Comparison of ENCODE assay signal across 29 cellular contexts in the genomic region with DNA sequence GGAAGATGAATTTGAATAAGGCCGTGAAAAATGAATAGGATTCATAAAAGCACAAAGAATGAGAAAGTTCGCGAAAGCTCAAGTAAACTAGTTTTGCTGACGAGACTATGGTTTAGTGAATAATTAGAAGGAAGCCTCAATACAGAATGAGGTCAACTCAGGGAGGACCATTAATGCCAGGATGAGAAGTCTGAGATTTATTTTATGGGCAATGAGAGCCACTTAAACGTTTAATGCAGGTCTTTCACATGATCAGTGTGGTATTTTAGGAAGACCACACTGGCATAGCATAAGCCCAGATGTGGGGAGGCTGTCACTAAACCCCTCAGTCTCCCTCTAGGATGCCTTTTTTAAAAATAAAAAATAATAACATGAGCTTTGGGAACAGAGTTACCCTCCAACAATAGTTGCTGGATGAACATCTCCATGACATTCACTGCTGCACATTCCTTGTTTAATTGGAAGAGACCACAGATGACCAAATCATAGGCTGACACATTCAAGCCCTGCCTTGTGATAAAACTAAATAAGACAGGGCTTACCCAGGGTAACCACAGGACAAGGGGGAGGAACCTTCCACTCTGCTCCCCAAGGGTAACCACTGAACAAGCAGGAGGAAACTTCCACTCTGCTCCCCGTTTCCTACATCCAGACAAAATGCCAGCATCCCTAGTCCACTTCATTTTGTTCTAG. TPM values are rescaled to one million over a fixed set of nuclear protein-coding genes. Genes with fewer than 3 reads are reported as not detected.
A peak's percentile ranks its signal among the peaks of the same experiment; 100 is the strongest.
DNase-seq lines count a peak whose midpoint lies in the region; TF ChIP-seq lines count a peak whose summit lies in the region.
"Had no signal": no experiment of that assay in that cellular context is flagged by ENCODE, and none has a peak within 500 bp of the region (broad histone marks: within the 10 kb centered on the region; RNA-seq: fewer than 3 reads in every experiment).

No MANE protein-coding gene starts in this region.

- no peak for TF ChIP-seq EP300 in esophagus muscularis mucosa (IDR thresholded peaks at IDR 0.05)

- H3F3A ChIP-seq in smooth muscle cell (ENCODE audit: low read depth) = no peaks in the 10 kb centered on the region

- peak overlapping the region; percentile 4 for H3K4me2 ChIP-seq in smooth muscle cell

- H3K4me1 ChIP-seq in smooth muscle cell (ENCODE audit: low read depth) (peaks cover 2% of the 10 kb centered on the region), colonic mucosa (no peaks in the 10 kb centered on the region), esophagus muscularis mucosa (peaks cover under 1 to 2% (median 1%) of the 10 kb centered on the region in 4 donors)
- H3K4me1 ChIP-seq: prostate gland, right lobe of liver had no signal

- H3K79me2 ChIP-seq in smooth muscle cell (ENCODE audit: low read depth) = no peaks in the 10 kb centered on the region

- no peak overlapping the region for H2AFZ ChIP-seq in smooth muscle cell (ENCODE audit: low read depth)

- H3K9ac ChIP-seq in smooth muscle cell (ENCODE audit: low read depth) (no peak overlapping the region), colonic mucosa (ENCODE audit: low read depth in 2 of 2, low read length in 2 of 2) (no peak overlapping the region)

- 64% methylated on average over 6 of the region's 6 CpGs for WGBS in smooth muscle cell (ENCODE audit: low lambda C conversion rate)
- 64% methylated on average over 6 of the region's 6 CpGs for WGBS in esophagus muscularis mucosa

- no peak for TF ChIP-seq CTCF in fibroblast of villous mesenchyme (IDR thresholded peaks at IDR 0.05; ENCODE audit: insufficient read depth, low read depth, low read length)
- TF ChIP-seq CTCF in smooth muscle cell (IDR thresholded peaks at IDR 0.05; ENCODE audit: borderline replicate concordance, insufficient read depth, poor library complexity, severe bottlenecking) = no peak
- no peak for TF ChIP-seq CTCF in WERI-Rb-1 (IDR thresholded peaks at IDR 0.05; ENCODE audit: low read depth, low read length)
- no peak for TF ChIP-seq CTCF in colonic mucosa (IDR thresholded peaks at IDR 0.05)
- no peak for TF ChIP-seq CTCF in esophagus muscularis mucosa (IDR thresholded peaks at IDR 0.05)

- no peak for TF ChIP-seq POLR2A in esophagus muscularis mucosa (IDR thresholded peaks at IDR 0.05; ENCODE audit: low read depth)

- H3K36me3 ChIP-seq in smooth muscle cell (ENCODE audit: low read depth) (no peaks in the 10 kb centered on the region), WERI-Rb-1 (no peaks in the 10 kb centered on the region), colonic mucosa (no peaks in the 10 kb centered on the region), esophagus muscularis mucosa (no peaks in the 10 kb centered on the region)
- H3K36me3 ChIP-seq: HAP-1, heart right ventricle, prostate gland, right lobe of liver had no signal

- H3K27me3 ChIP-seq in smooth muscle cell (ENCODE audit: low read depth) (no peaks in the 10 kb centered on the region), WERI-Rb-1 (ENCODE audit: insufficient read depth, low read depth, severe bottlenecking) (no peaks in the 10 kb centered on the region), colonic mucosa (no peaks in the 10 kb centered on the region), esophagus muscularis mucosa (no peaks in the 10 kb centered on the region)
- H3K27me3 ChIP-seq: heart right ventricle, right lobe of liver had no signal

- H4K20me1 ChIP-seq in smooth muscle cell (ENCODE audit: low read depth) = no peaks in the 10 kb centered on the region

- H3K9me3 ChIP-seq in smooth muscle cell (replicated peaks; ENCODE audit: low read depth) = no peaks in the 10 kb centered on the region
- H3K9me3 ChIP-seq in WERI-Rb-1 (ENCODE audit: severe bottlenecking) = no peaks in the 10 kb centered on the region
- H3K9me3 ChIP-seq in colonic mucosa = no peaks in the 10 kb centered on the region
- H3K9me3 ChIP-seq in esophagus muscularis mucosa = no peaks in the 10 kb centered on the region
- H3K9me3 ChIP-seq: HAP-1, heart right ventricle, prostate gland, right lobe of liver had no signal

- H3K27ac ChIP-seq in smooth muscle cell (ENCODE audit: low read depth) (no peak overlapping the region), WERI-Rb-1 (no peak overlapping the region), colonic mucosa (no peak overlapping the region), esophagus muscularis mucosa (replicated peaks in 1 of 4) (no peak overlapping the region)
- H3K27ac ChIP-seq: heart right ventricle, prostate gland, right lobe of liver had no signal

- H3K4me3 ChIP-seq in fibroblast of villous mesenchyme (ENCODE audit: low read depth, low read length) (no peak overlapping the region), smooth muscle cell (no peak overlapping the region), WERI-Rb-1 (ENCODE audit: low read depth, low read length) (no peak overlapping the region), colonic mucosa (no peak overlapping the region), esophagus muscularis mucosa (no peak overlapping the region)
- H3K4me3 ChIP-seq: HAP-1, heart right ventricle, prostate gland, right lobe of liver had no signal

- intact Hi-C loops in colonic mucosa (cut with DNase I) = no loop called here
- intact Hi-C loops in esophagus muscularis mucosa (cut with DNase I) = no loop called here

- DNase-seq in EL (peak; percentile 43), HT1080 (ENCODE audit: low read depth) (peak; percentile 5), fibroblast of villous mesenchyme (ENCODE audit: low read depth) (peak; percentile 18), smooth muscle cell (lab: John Stamatoyannopoulos, UW; ENCODE audit: unreplicated experiment) (no peak), WERI-Rb-1 (no peak), colonic mucosa (no peak), esophagus muscularis mucosa (ENCODE audit: extremely low spot score) (no peak)
- DNase-seq: activated CD4-positive, alpha-beta T cell treated with anti-CD3 and anti-CD28 coated beads for 36 hours; activated CD8-positive, alpha-beta T cell treated with anti-CD3 and anti-CD28 coated beads, Interleukin-2, amount 10 ng/mL, durations not matched to agents 7 days and 5 days; activated naive CD4-positive, alpha-beta T cell treated with anti-CD3 and anti-CD28 coated beads, Interleukin-2, amount 50 U/mL, for 16 hours; AML-193; amygdala; CD4-positive, CD25-positive, alpha-beta regulatory T cell; heart right ventricle; IMR-90; kidney; midbrain; naive thymus-derived CD4-positive, alpha-beta T cell; NCI-H146; NCI-H2107; NCI-H446 treated with DMSO at 0.1 percent for 48 hours; NCI-H82; right lobe of liver; SIG-M5; stimulated activated CD4-positive, alpha-beta T cell treated with anti-CD3 and anti-CD28 coated beads, Interleukin-12 subunit alpha, Interleukin-12 subunit beta, amount 100 ng/mL, for 4 hours; stimulated activated CD4-positive, alpha-beta T cell treated with anti-CD3 and anti-CD28 coated beads, Interleukin-2, amount 100 ng/mL, for 48 hours; trophoblast cell had no signal

RNA-seq across cellular contexts. Expression of gene LSM14A, which starts 43.6 kb away (rescaled TPM):
- total RNA-seq in HT1080 (2014; rRNA removed; shearing (Covaris generic)) = 60.0 and 137 TPM in 2 replicates
- 100 and 107 TPM in 2 replicates for polyA plus RNA-seq in HT1080 (2015; cell fraction: cytosol; rRNA removed)
- 68.1 and 68.7 TPM in 2 replicates for polyA plus RNA-seq in HT1080 (2015; cell fraction: nucleus; rRNA removed)
- total RNA-seq in fibroblast of villous mesenchyme = 72.1 and 74.1 TPM in 2 replicates
- total RNA-seq in smooth muscle cell = 90.9 and 97.6 TPM in 2 replicates
- polyA plus RNA-seq in smooth muscle cell = 63.0 and 69.9 TPM in 2 replicates
- total RNA-seq in colonic mucosa = 100 to 1,000 TPM in 1 of 2 donors, 10 to 100 TPM in 1; 80.5 to 105 TPM
- total RNA-seq in esophagus muscularis mucosa = 100 to 1,000 TPM in 3 of 4 donors, 10 to 100 TPM in 1; 94.4 to 172 (median 130) TPM

Comparison
In these comparisons a context has a peak if more than half of its experiments do, and no peak if none do; other contexts are left out.
1. DNase-seq: peak in EL (single experiment), HT1080 (single experiment) and fibroblast of villous mesenchyme (single experiment); none in smooth muscle cell (single experiment), WERI-Rb-1 (single experiment), colonic mucosa (single experiment) and esophagus muscularis mucosa (single experiment).